Comparison of ENCODE assay signal across 1 cellular context in genomic region chr22:29799217-29799680, GRCh38.
TF ChIP-seq lines count a peak whose summit lies in the region.

No MANE protein-coding gene starts in this region.

TF ChIP-seq in K562, 482 proteins besides CTCF, POLR2A, EP300 and RAD21 (continued from another document and continues in another):
- TF ChIP-seq ZNF639 (CRISPR knock-in tag; conservative IDR thresholded peaks at IDR 0.05 in 1 of 2, IDR thresholded peaks at IDR 0.05 in 1 of 2) = no peak
- TF ChIP-seq FOS (IDR thresholded peaks at IDR 0.05; ENCODE audit: extremely low read depth, insufficient read length) = no peak
- no peak for TF ChIP-seq CCAR2 (IDR thresholded peaks at IDR 0.05; ENCODE audit: low read depth, low read length)
- TF ChIP-seq TFAM (CRISPR knock-in tag; conservative IDR thresholded peaks at IDR 0.05) = no peak
- no peak for TF ChIP-seq ZNF311 (CRISPR knock-in tag; IDR thresholded peaks at IDR 0.05)
- TF ChIP-seq RBM17 (IDR thresholded peaks at IDR 0.05; ENCODE audit: borderline replicate concordance, low read depth, low read length) = no peak
- no peak for TF ChIP-seq ZNF23 (CRISPR knock-in tag; IDR thresholded peaks at IDR 0.05)
- no peak for TF ChIP-seq RNF219 (CRISPR knock-in tag; IDR thresholded peaks at IDR 0.05)
- no peak for TF ChIP-seq ZNF134 (CRISPR knock-in tag; conservative IDR thresholded peaks at IDR 0.05)
- peak; percentile 55; the same call in 1 of the 2 replicates for TF ChIP-seq ETV5 (CRISPR knock-in tag; IDR thresholded peaks at IDR 0.05; ENCODE audit: low read depth)
- no peak for TF ChIP-seq ZNF12 (CRISPR knock-in tag; IDR thresholded peaks at IDR 0.05)
- no peak for TF ChIP-seq SFPQ (IDR thresholded peaks at IDR 0.05; ENCODE audit: low read depth, low read length)
- TF ChIP-seq RHOXF2B (CRISPR knock-in tag; conservative IDR thresholded peaks at IDR 0.05) = no peak
- TF ChIP-seq ZNF444 (CRISPR knock-in tag; IDR thresholded peaks at IDR 0.05) = no peak
- TF ChIP-seq POLR2AphosphoS2 (IDR thresholded peaks at IDR 0.05; ENCODE audit: low read length) = no peak
- peak; percentile 86 for TF ChIP-seq BACH1 (tag; IDR thresholded peaks at IDR 0.05)
- TF ChIP-seq BCOR (IDR thresholded peaks at IDR 0.05) = no peak
- TF ChIP-seq PML (IDR thresholded peaks at IDR 0.05; ENCODE audit: low read length) = no peak
- no peak for TF ChIP-seq CGGBP1 (CRISPR knock-in tag; IDR thresholded peaks at IDR 0.05)
- TF ChIP-seq EWSR1 (IDR thresholded peaks at IDR 0.05; ENCODE audit: borderline replicate concordance, low read depth, partially characterized antibody) = no peak
- no peak for TF ChIP-seq RBM15 (IDR thresholded peaks at IDR 0.05; ENCODE audit: insufficient read depth, low read length)
- TF ChIP-seq HNRNPLL (IDR thresholded peaks at IDR 0.05; ENCODE audit: low read depth, low read length, poor library complexity, severe bottlenecking) = peak; percentile 61
- TF ChIP-seq ZNF175 (CRISPR knock-in tag; IDR thresholded peaks at IDR 0.05; ENCODE audit: low read depth) = no peak
- no peak for TF ChIP-seq FOXP1 (CRISPR knock-in tag; IDR thresholded peaks at IDR 0.05)
- no peak for TF ChIP-seq MIER1 (IDR thresholded peaks at IDR 0.05; ENCODE audit: low read depth)
- no peak for TF ChIP-seq IFI16 (CRISPR knock-in tag; IDR thresholded peaks at IDR 0.05)
- TF ChIP-seq TFE3 (CRISPR knock-in tag; IDR thresholded peaks at IDR 0.05) = no peak
- TF ChIP-seq GATAD2A (IDR thresholded peaks at IDR 0.05) = no peak
- TF ChIP-seq POLR2G (IDR thresholded peaks at IDR 0.05; ENCODE audit: low read depth, low read length) = no peak; the same call in 1 of the 2 replicates
- no peak for TF ChIP-seq ZNF121 (CRISPR knock-in tag; conservative IDR thresholded peaks at IDR 0.05)
- TF ChIP-seq ZNF830 (CRISPR knock-in tag; IDR thresholded peaks at IDR 0.05) = no peak
- no peak for TF ChIP-seq PHTF2 (CRISPR knock-in tag; IDR thresholded peaks at IDR 0.05)
- no peak; the same call in 1 of the 2 replicates for TF ChIP-seq ZNF644 (tag; IDR thresholded peaks at IDR 0.05; ENCODE audit: low read depth)
- no peak for TF ChIP-seq ARHGAP35 (IDR thresholded peaks at IDR 0.05; ENCODE audit: partially characterized antibody)
- no peak for TF ChIP-seq BRF1 (IDR thresholded peaks at IDR 0.05; ENCODE audit: borderline replicate concordance, extremely low read depth, insufficient read length)
- TF ChIP-seq TCF3 (CRISPR knock-in tag; IDR thresholded peaks at IDR 0.05) = peak; percentile 31; the same call in 1 of the 2 replicates
- no peak for TF ChIP-seq SRSF9 (IDR thresholded peaks at IDR 0.05; ENCODE audit: borderline replicate concordance, low read depth, low read length)
- TF ChIP-seq CUX1 (CRISPR knock-in tag; IDR thresholded peaks at IDR 0.05) = no peak
- no peak for TF ChIP-seq NCOA1 (IDR thresholded peaks at IDR 0.05; ENCODE audit: low read depth)
- no peak for TF ChIP-seq E2F5 (CRISPR knock-in tag; IDR thresholded peaks at IDR 0.05)
- TF ChIP-seq KLF6 (CRISPR knock-in tag; IDR thresholded peaks at IDR 0.05; ENCODE audit: borderline replicate concordance) = no peak
- TF ChIP-seq NFRKB (IDR thresholded peaks at IDR 0.05; ENCODE audit: low read depth) = no peak
- TF ChIP-seq RBM25 (IDR thresholded peaks at IDR 0.05; ENCODE audit: low read depth, low read length, severe bottlenecking) = no peak
- no peak for TF ChIP-seq RFX7 (CRISPR knock-in tag; IDR thresholded peaks at IDR 0.05)
- peak; percentile 89 for TF ChIP-seq ATF3 (IDR thresholded peaks at IDR 0.05)
- no peak for TF ChIP-seq ATF3 (CRISPR knock-in tag; conservative IDR thresholded peaks at IDR 0.05)
- no peak for TF ChIP-seq MCM7 (IDR thresholded peaks at IDR 0.05)
- no peak for TF ChIP-seq RB1 (IDR thresholded peaks at IDR 0.05; ENCODE audit: low read depth)
- no peak for TF ChIP-seq E2F4 (CRISPR knock-in tag; IDR thresholded peaks at IDR 0.05; ENCODE audit: low read depth)
- TF ChIP-seq ZNF436 (CRISPR knock-in tag; IDR thresholded peaks at IDR 0.05) = no peak
- no peak for TF ChIP-seq HMBOX1 (IDR thresholded peaks at IDR 0.05)
- TF ChIP-seq TBL1XR1 (IDR thresholded peaks at IDR 0.05; ENCODE audit: low read length in 2 of 2) = 0 out of 4 replicates have a peak, but pooled peaks of 1 of the 2 experiments have one; percentile 49
